In the genomic region with DNA sequence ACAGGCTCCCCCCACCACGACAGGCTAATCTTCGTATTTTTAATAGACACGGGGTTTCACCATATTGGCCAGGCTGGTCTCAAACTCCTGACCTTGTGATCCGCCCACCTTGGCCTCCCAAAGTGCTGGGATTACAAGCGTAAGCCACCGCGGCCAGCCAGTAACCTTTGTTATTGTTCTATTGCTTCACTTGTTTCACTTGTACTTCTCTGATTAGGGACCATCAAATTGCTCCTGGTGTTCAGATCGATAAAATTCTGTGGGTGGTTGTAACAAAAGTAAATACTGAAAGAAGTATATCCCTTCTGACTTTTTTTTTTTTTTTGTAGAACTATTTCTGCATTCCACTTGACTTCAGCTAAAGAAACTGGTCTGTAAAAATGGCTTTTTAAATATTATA, we compare ENCODE assay signal across 20 cellular contexts.
DNase-seq lines count a peak whose midpoint lies in the region; ATAC-seq, FAIRE-seq and TF ChIP-seq lines count a peak whose summit lies in the region.
"Had no signal": no experiment of that assay in that cellular context is flagged by ENCODE, and none has a peak within 500 bp of the region (broad histone marks: within the 10 kb centered on the region; RNA-seq: fewer than 3 reads in every experiment).

No MANE protein-coding gene starts in this region.

- TF ChIP-seq CTCF in A549 (IDR thresholded peaks at IDR 0.05): no peak
- TF ChIP-seq CTCF in RWPE2 (IDR thresholded peaks at IDR 0.05; ENCODE audit: poor library complexity, severe bottlenecking): no peak
- no peak for TF ChIP-seq CTCF in HepG2 (CRISPR knock-in tag; IDR thresholded peaks at IDR 0.05)

- DNase-seq in A549 (ENCODE audit: low read depth in 1 of 2, low spot score in 1 of 2): no peak
- DNase-seq in HuH-7.5 (ENCODE audit: low spot score): peak; percentile 9
- DNase-seq in RWPE2 (ENCODE audit: low spot score): no peak
- peak; percentile 9 for DNase-seq in HepG2 (ENCODE audit: low spot score)
- DNase-seq in right cardiac atrium: no peak
- DNase-seq in dedifferentiated amniotic fluid mesenchymal stem cell (ENCODE audit: extremely low spot score): no peak
- no peak for DNase-seq in NCI-H2029 treated with DMSO at 0.1 percent for 48 hours (lab: John Stamatoyannopoulos, UW)
- DNase-seq: 8988T; CD4-positive, CD25-positive, alpha-beta regulatory T cell; CD8-positive, alpha-beta memory T cell; COR-L47; DMS 273 treated with DMSO at 0.1 percent for 48 hours; HFFc6; IMR-90 had no signal

- POLR2A ChIA-PET in A549 (lab: Yijun Ruan, JAX): no interaction called here
- POLR2A ChIA-PET in HepG2 (lab: Yijun Ruan, JAX): no interaction called here

- H3K9ac ChIP-seq in HepG2 (ENCODE audit: insufficient read depth, low read depth, low read length): no peak overlapping the region
- H3K9ac ChIP-seq: BLaER1 treated with 17β-estradiol and CSF1 and Interleukin-3, amounts not matched to agents 10 nM and 100 nM had no signal

- H3K27me3 ChIP-seq in RWPE2 (ENCODE audit: insufficient read depth, poor library complexity, severe bottlenecking): no peaks in the 10 kb centered on the region
- no peaks in the 10 kb centered on the region for H3K27me3 ChIP-seq in HepG2 (ENCODE audit: control insufficient read depth in 1 of 2, insufficient read depth in 2 of 2, low read length in 2 of 2)
- H3K27me3 ChIP-seq in right cardiac atrium (ENCODE audit: control insufficient read depth, insufficient read depth): no peaks in the 10 kb centered on the region
- H3K27me3 ChIP-seq: BLaER1 treated with 17β-estradiol and CSF1 and Interleukin-3, amounts not matched to agents 10 nM and 100 nM had no signal

- no peaks in the 10 kb centered on the region for H3K79me2 ChIP-seq in HepG2 (ENCODE audit: insufficient read depth, low read length)

- TF ChIP-seq RAD21 in A549 (conservative IDR thresholded peaks at IDR 0.05 in 1 of 2, IDR thresholded peaks at IDR 0.05 in 1 of 2) (no peak), HepG2 (CRISPR knock-in tag; IDR thresholded peaks at IDR 0.05) (no peak)

- no peak for TF ChIP-seq POLR2A in A549 (IDR thresholded peaks at IDR 0.05; ENCODE audit: low read length)
- no peak for TF ChIP-seq POLR2A in HepG2 (IDR thresholded peaks at IDR 0.05; ENCODE audit: insufficient read depth in 1 of 2, low read depth in 2 of 2, low read length in 2 of 2)

- no peaks in the 10 kb centered on the region for H3K4me1 ChIP-seq in A549
- peaks cover 24% of the 10 kb centered on the region for H3K4me1 ChIP-seq in RWPE2 (ENCODE audit: insufficient read depth, poor library complexity, severe bottlenecking)
- H3K4me1 ChIP-seq in HepG2 (ENCODE audit: insufficient read depth, low read length): no peaks in the 10 kb centered on the region
- no peaks in the 10 kb centered on the region for H3K4me1 ChIP-seq in right cardiac atrium (ENCODE audit: control insufficient read depth, insufficient read depth, low read length)
- H3K4me1 ChIP-seq: BLaER1 treated with 17β-estradiol and CSF1 and Interleukin-3, amounts not matched to agents 10 nM and 100 nM had no signal

- no peak for FAIRE-seq in A549 (lab: Jason Lieb, UNC)
- FAIRE-seq in HepG2 (lab: Jason Lieb, UNC): no peak
- FAIRE-seq: G401.6, GM12891, K562 had no signal

- no peaks in the 10 kb centered on the region for H3K9me3 ChIP-seq in A549
- no peaks in the 10 kb centered on the region for H3K9me3 ChIP-seq in RWPE2 (ENCODE audit: severe bottlenecking)
- H3K9me3 ChIP-seq in HepG2 (ENCODE audit: low read length): peaks cover 9% of the 10 kb centered on the region
- peaks cover 2% of the 10 kb centered on the region for H3K9me3 ChIP-seq in right cardiac atrium (ENCODE audit: control insufficient read depth, low read length)
- H3K9me3 ChIP-seq: BLaER1 treated with 17β-estradiol and CSF1 and Interleukin-3, amounts not matched to agents 10 nM and 100 nM had no signal

- H3K4me2 ChIP-seq in A549 (peak overlapping the region; percentile 58), HepG2 (ENCODE audit: low read depth, low read length) (no peak overlapping the region)
- H3K4me2 ChIP-seq: BLaER1 treated with 17β-estradiol and CSF1 and Interleukin-3, amounts not matched to agents 10 nM and 100 nM; GM23338 had no signal

- in situ Hi-C loops in HepG2 (cut with HindIII; ENCODE audit: extremely low pct_ligation_motif_present, low pct_unique_long_range_greater_than_20kb): no loop called here

- no peak overlapping the region for H3K4me3 ChIP-seq in A549
- no peak overlapping the region for H3K4me3 ChIP-seq in RWPE2 (ENCODE audit: severe bottlenecking)
- H3K4me3 ChIP-seq in HepG2 (replicated peaks in 1 of 3; ENCODE audit: insufficient read depth in 1 of 3, low read depth in 2 of 3, low read length in 3 of 3): no peak overlapping the region
- no peak overlapping the region for H3K4me3 ChIP-seq in right cardiac atrium (ENCODE audit: low read length)
- H3K4me3 ChIP-seq: BLaER1 treated with 17β-estradiol and CSF1 and Interleukin-3, amounts not matched to agents 10 nM and 100 nM; GM23338; K562 had no signal

- H3K27ac ChIP-seq in A549 (no peak overlapping the region), RWPE2 (ENCODE audit: poor library complexity, severe bottlenecking) (peak overlapping the region; percentile 4), HepG2 (ENCODE audit: extremely low read length, insufficient read depth, low read length) (no peak overlapping the region), right cardiac atrium (ENCODE audit: low read length) (no peak overlapping the region)
- H3K27ac ChIP-seq: BLaER1 treated with 17β-estradiol and CSF1 and Interleukin-3, amounts not matched to agents 10 nM and 100 nM had no signal

- H3K36me3 ChIP-seq in RWPE2 (ENCODE audit: low read depth): no peaks in the 10 kb centered on the region
- no peaks in the 10 kb centered on the region for H3K36me3 ChIP-seq in HepG2 (replicated peaks in 1 of 2; ENCODE audit: control insufficient read depth in 1 of 2, insufficient read depth in 2 of 2, low read length in 2 of 2)
- H3K36me3 ChIP-seq: BLaER1 treated with 17β-estradiol and CSF1 and Interleukin-3, amounts not matched to agents 10 nM and 100 nM had no signal

- 39% methylated on average over 8 of the region's 8 CpGs for WGBS in A549 (ENCODE audit: missing lambda C conversion rate)
- 6% methylated on average over 8 of the region's 8 CpGs for WGBS in HepG2 (ENCODE audit: low lambda C conversion rate)
- 88% methylated on average over 8 of the region's 8 CpGs for WGBS in right cardiac atrium

- ATAC-seq in A549 (no peak), RWPE2 (ENCODE audit: low read depth) (no peak), HepG2 (peak; percentile 50), right cardiac atrium (no peak), GM18511 (IDR thresholded peaks at IDR 0.05; ENCODE audit: unreplicated experiment) (no peak)
- ATAC-seq: GM23338, K562 had no signal

- no TSS peak for BruUV-seq in HepG2 (replicated peaks; lab: Mats Ljungman, UMichigan)

- no peak overlapping the region for H2AFZ ChIP-seq in HepG2 (ENCODE audit: low read length)
- H2AFZ ChIP-seq: GM23338 had no signal

- intact Hi-C loops in HepG2 (cut with micrococcal nuclease; ENCODE audit: unreplicated experiment): no loop called here
- intact Hi-C loops in right cardiac atrium (cut with DNase I): no loop called here

- TF ChIP-seq EP300 in A549 (IDR thresholded peaks at IDR 0.05): no peak
- no peak for TF ChIP-seq EP300 in HepG2 (IDR thresholded peaks at IDR 0.05; ENCODE audit: low read depth in 2 of 2, low read length in 2 of 2)
- TF ChIP-seq EP300 in HepG2 (CRISPR knock-in tag; IDR thresholded peaks at IDR 0.05; ENCODE audit: borderline replicate concordance): no peak

- H4K20me1 ChIP-seq in HepG2 (ENCODE audit: insufficient read depth, low read length): no peaks in the 10 kb centered on the region
- H4K20me1 ChIP-seq: BLaER1 treated with 17β-estradiol and CSF1 and Interleukin-3, amounts not matched to agents 10 nM and 100 nM had no signal

- CTCF ChIA-PET in A549 (lab: Yijun Ruan, JAX): no interaction called here
- CTCF ChIA-PET in HepG2 (lab: Yijun Ruan, JAX; ENCODE audit: low intra/inter-chr PET ratio, low total read pairs): no interaction called here

TF ChIP-seq in A549, 52 proteins besides CTCF, POLR2A, EP300 and RAD21 (continues in another document):
- TF ChIP-seq CBX2 (IDR thresholded peaks at IDR 0.05; ENCODE audit: borderline replicate concordance, low read depth): no peak
- TF ChIP-seq TP53 (CRISPR knock-in tag; IDR thresholded peaks at IDR 0.05): no peak
- no peak for TF ChIP-seq CEBPB (IDR thresholded peaks at IDR 0.05)
- TF ChIP-seq CHD2 (IDR thresholded peaks at IDR 0.05; ENCODE audit: low read length, partially characterized antibody): no peak
- TF ChIP-seq JUN (IDR thresholded peaks at IDR 0.05): no peak
- no peak for TF ChIP-seq KDM5A (IDR thresholded peaks at IDR 0.05)
- no peak for TF ChIP-seq NPAS2 (CRISPR knock-in tag; IDR thresholded peaks at IDR 0.05; ENCODE audit: borderline replicate concordance)
- no peak for TF ChIP-seq MYC (IDR thresholded peaks at IDR 0.05; ENCODE audit: borderline replicate concordance, low read length)
- no peak for TF ChIP-seq FOSL2 (IDR thresholded peaks at IDR 0.05)
- TF ChIP-seq FOSL2 (CRISPR knock-in tag; IDR thresholded peaks at IDR 0.05): no peak
- no peak for TF ChIP-seq ZFP36 (IDR thresholded peaks at IDR 0.05; ENCODE audit: borderline replicate concordance, partially characterized antibody)
- no peak for TF ChIP-seq PHF8 (IDR thresholded peaks at IDR 0.05; ENCODE audit: borderline replicate concordance, low read depth)

TF ChIP-seq in HepG2, 621 proteins besides CTCF, POLR2A, EP300 and RAD21:
- TF ChIP-seq SOX6 (IDR thresholded peaks at IDR 0.05): no peak
- TF ChIP-seq SOX6 (CRISPR knock-in tag; IDR thresholded peaks at IDR 0.05): peak; percentile 27; the same call in 1 of the 2 replicates
- TF ChIP-seq, protein P1, sequence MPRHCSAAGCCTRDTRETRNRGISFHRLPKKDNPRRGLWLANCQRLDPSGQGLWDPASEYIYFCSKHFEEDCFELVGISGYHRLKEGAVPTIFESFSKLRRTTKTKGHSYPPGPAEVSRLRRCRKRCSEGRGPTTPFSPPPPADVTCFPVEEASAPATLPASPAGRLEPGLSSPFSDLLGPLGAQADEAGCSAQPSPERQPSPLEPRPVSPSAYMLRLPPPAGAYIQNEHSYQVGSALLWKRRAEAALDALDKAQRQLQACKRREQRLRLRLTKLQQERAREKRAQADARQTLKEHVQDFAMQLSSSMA (CRISPR knock-in tag; IDR thresholded peaks at IDR 0.05): no peak

Comparison
In these comparisons a context has a peak if more than half of its experiments do, and no peak if none do; other contexts are left out.
1. DNase-seq: peak in HuH-7.5 (single experiment) and HepG2 (single experiment); none in A549 (0 of 2), RWPE2 (single experiment), right cardiac atrium (0 of 3), dedifferentiated amniotic fluid mesenchymal stem cell (single experiment) and NCI-H2029 treated with DMSO at 0.1 percent for 48 hours (single experiment).